In genomic region chr19:17748884-17749638, GRCh38 we compare ENCODE assay signal across 17 cellular contexts. TPM values are rescaled to one million over a fixed set of nuclear protein-coding genes. Genes with fewer than 3 reads are reported as not detected.
DNase-seq lines count a peak whose midpoint lies in the region; ATAC-seq, FAIRE-seq and TF ChIP-seq lines count a peak whose summit lies in the region.
"Had no signal": no experiment of that assay in that cellular context is flagged by ENCODE, and none has a peak within 500 bp of the region (broad histone marks: within the 10 kb centered on the region; RNA-seq: fewer than 3 reads in every experiment).

No MANE protein-coding gene starts in this region.

- H3K4me3 Mint-ChIP-seq in activated CD8-positive, alpha-beta T cell treated with anti-CD3 and anti-CD28 coated beads, Interleukin-2, amount 10 ng/mL, durations not matched to agents 7 days and 5 days, result peak overlapping the region; percentile 94

- TF ChIP-seq POLR2A in A549 (IDR thresholded peaks at IDR 0.05; ENCODE audit: low read length) (no peak), esophagus squamous epithelium (IDR thresholded peaks at IDR 0.05) (no peak)

- H3K4me3 ChIP-seq in A549 (no peak overlapping the region), DND-41 (ENCODE audit: low read depth in 1 of 2, low read length in 2 of 2) (peak overlapping the region in 1 of 2 experiments; percentile 95; a peak in 2 of 4 replicates), HAP-1 (no peak overlapping the region; the same call in 1 of the 2 replicates), esophagus squamous epithelium (no peak overlapping the region)
- H3K4me3 ChIP-seq: coronary artery had no signal

- intact Hi-C loops in esophagus squamous epithelium (cut with DNase I), result no loop called here

- peaks cover 7% of the 10 kb centered on the region; the same call in 1 of the 2 replicates for H4K20me1 ChIP-seq in DND-41 (ENCODE audit: insufficient read depth, low read length)

- TF ChIP-seq CTCF in A549 (IDR thresholded peaks at IDR 0.05), result no peak
- no peak for TF ChIP-seq CTCF in DND-41 (IDR thresholded peaks at IDR 0.05; ENCODE audit: borderline replicate concordance, extremely low read depth, low read length, poor library complexity, severe bottlenecking)
- no peak for TF ChIP-seq CTCF in esophagus squamous epithelium (IDR thresholded peaks at IDR 0.05)

- POLR2A ChIA-PET in A549 (lab: Yijun Ruan, JAX), result no interaction called here
- POLR2A ChIA-PET in activated CD8-positive, alpha-beta T cell treated with anti-CD3 and anti-CD28 coated beads, Interleukin-2, amount 10 ng/mL, durations not matched to agents 7 days and 5 days (lab: Charles Lee), result no interaction called here

- no peaks in the 10 kb centered on the region for H3K27me3 Mint-ChIP-seq in activated CD8-positive, alpha-beta T cell treated with anti-CD3 and anti-CD28 coated beads, Interleukin-2, amount 10 ng/mL, durations not matched to agents 7 days and 5 days (ENCODE audit: low read depth)

- no peak for TF ChIP-seq EP300 in A549 (IDR thresholded peaks at IDR 0.05)

- peaks cover 13% of the 10 kb centered on the region for H3K36me3 Mint-ChIP-seq in activated CD8-positive, alpha-beta T cell treated with anti-CD3 and anti-CD28 coated beads, Interleukin-2, amount 10 ng/mL, durations not matched to agents 7 days and 5 days (ENCODE audit: low read depth)

- H3K4me2 ChIP-seq in A549, result peak overlapping the region; percentile 31; the same call in 2 of the 3 replicates
- peak overlapping the region; percentile 71 for H3K4me2 ChIP-seq in DND-41 (ENCODE audit: insufficient read depth, low read length)

- no peak overlapping the region for H2AFZ ChIP-seq in DND-41 (ENCODE audit: low read depth, low read length)

- H3K4me1 ChIP-seq in A549 (peaks cover 8% of the 10 kb centered on the region; the same call in 1 of the 3 replicates), DND-41 (ENCODE audit: insufficient read depth, low read length) (peaks cover 60% of the 10 kb centered on the region), HAP-1 (no peaks in the 10 kb centered on the region), esophagus squamous epithelium (peaks cover 3 to 19% (median 4%) of the 10 kb centered on the region in 3 donors)

- no peaks in the 10 kb centered on the region for H3K9me3 Mint-ChIP-seq in activated CD8-positive, alpha-beta T cell treated with anti-CD3 and anti-CD28 coated beads, Interleukin-2, amount 10 ng/mL, durations not matched to agents 7 days and 5 days (ENCODE audit: insufficient read depth)

- TF ChIP-seq RAD21 in A549 (conservative IDR thresholded peaks at IDR 0.05 in 1 of 2, IDR thresholded peaks at IDR 0.05 in 1 of 2), result no peak

- H3K9ac ChIP-seq in DND-41 (ENCODE audit: low read depth, low read length), result peak overlapping the region; percentile 67

- peaks cover 15% of the 10 kb centered on the region for H3K36me3 ChIP-seq in DND-41 (ENCODE audit: insufficient read depth, low read length)
- H3K36me3 ChIP-seq in HAP-1 (replicated peaks), result no peaks in the 10 kb centered on the region
- H3K36me3 ChIP-seq in esophagus squamous epithelium, result no peaks in the 10 kb centered on the region

- DNase-seq in A549 (ENCODE audit: low read depth in 1 of 2, low spot score in 1 of 2) (no peak), DND-41 (no peak), HAP-1 (ENCODE audit: low spot score in 2 of 2) (no peak), kidney tubule cell (ENCODE audit: low spot score) (no peak), MV-4-11 (lab: John Stamatoyannopoulos, UW) (no peak), esophagus squamous epithelium (lab: John Stamatoyannopoulos, UW) (no peak)
- no peak for DNase-seq in activated CD8-positive, alpha-beta T cell treated with anti-CD3 and anti-CD28 coated beads, Interleukin-2, amount 10 ng/mL, durations not matched to agents 7 days and 5 days
- DNase-seq: activated CD4-positive, CD25-positive, alpha-beta regulatory T cell treated with anti-CD3 and anti-CD28 coated beads, Interleukin-2, amount 50 U/mL, for 72 hours; IMR-90; mesendoderm; NCI-H1436 treated with DMSO at 0.1 percent for 48 hours had no signal

- 81% methylated on average over 6 of the region's 6 CpGs for WGBS in A549 (ENCODE audit: missing lambda C conversion rate)
- WGBS in esophagus squamous epithelium, 2 donors, result 67 to 69% methylated on average over 4 to 6 of the region's 6 CpGs

- CTCF ChIA-PET in A549 (lab: Yijun Ruan, JAX), result interaction anchor here (1.8 to 5.9 kb wide), 2 partner anchors 17 kb away, joined by 9 to 29 read pairs; no protein-coding TSS in a partner anchor
- CTCF ChIA-PET in activated CD8-positive, alpha-beta T cell treated with anti-CD3 and anti-CD28 coated beads, Interleukin-2, amount 10 ng/mL, durations not matched to agents 7 days and 5 days (lab: Charles Lee), result no interaction called here

- in situ Hi-C loops in HAP-1 (cut with MboI; ENCODE audit: low sequenced_read_pairs), result no loop called here

- peaks cover 62% of the 10 kb centered on the region for H3K79me2 ChIP-seq in DND-41 (ENCODE audit: insufficient read depth, low read length)

- FAIRE-seq in A549 (lab: Jason Lieb, UNC), result no peak
- FAIRE-seq: G401.6 had no signal

- H3K27me3 ChIP-seq in DND-41 (ENCODE audit: insufficient read depth, low read length, poor library complexity), result no peaks in the 10 kb centered on the region
- H3K27me3 ChIP-seq in layer of hippocampus (ENCODE audit: control insufficient read depth, insufficient read depth, low read length), result no peaks in the 10 kb centered on the region
- H3K27me3 ChIP-seq in HAP-1 (ENCODE audit: low read depth), result no peaks in the 10 kb centered on the region
- peaks cover 0 to 30% (median 0%) of the 10 kb centered on the region in 4 donors for H3K27me3 ChIP-seq in esophagus squamous epithelium

- H3K27ac ChIP-seq in A549 (peak overlapping the region in 1 of 2 experiments; percentile 47; a peak in 2 of 6 replicates), DND-41 (ENCODE audit: low read length) (peak overlapping the region; percentile 87), layer of hippocampus (ENCODE audit: low read depth, low read length) (peak overlapping the region; percentile 88), esophagus squamous epithelium (no peak overlapping the region)
- H3K27ac ChIP-seq: coronary artery had no signal

- peak overlapping the region; percentile 77 for H3K27ac Mint-ChIP-seq in activated CD8-positive, alpha-beta T cell treated with anti-CD3 and anti-CD28 coated beads, Interleukin-2, amount 10 ng/mL, durations not matched to agents 7 days and 5 days

- peaks cover 58% of the 10 kb centered on the region for H3K4me1 Mint-ChIP-seq in activated CD8-positive, alpha-beta T cell treated with anti-CD3 and anti-CD28 coated beads, Interleukin-2, amount 10 ng/mL, durations not matched to agents 7 days and 5 days (ENCODE audit: low read depth)

- ATAC-seq in A549 (no peak), DND-41 (ENCODE audit: insufficient read depth, low read depth) (no peak)
- ATAC-seq in activated CD8-positive, alpha-beta T cell treated with anti-CD3 and anti-CD28 coated beads, Interleukin-2, amount 10 ng/mL, durations not matched to agents 7 days and 5 days, result no peak

- H3K9me3 ChIP-seq in A549 (no peaks in the 10 kb centered on the region), DND-41 (ENCODE audit: insufficient read depth, low read length, severe bottlenecking) (no peaks in the 10 kb centered on the region), HAP-1 (no peaks in the 10 kb centered on the region), esophagus squamous epithelium (no peaks in the 10 kb centered on the region)

TF ChIP-seq in A549, 52 proteins besides CTCF, POLR2A, EP300 and RAD21 (continues in another document):
- no peak for TF ChIP-seq HES2 (IDR thresholded peaks at IDR 0.05)
- TF ChIP-seq TFCP2L1 (CRISPR knock-in tag; IDR thresholded peaks at IDR 0.05), result no peak
- no peak for TF ChIP-seq HOXB13 (CRISPR knock-in tag; IDR thresholded peaks at IDR 0.05; ENCODE audit: low read depth)
- no peak for TF ChIP-seq CBX8 (IDR thresholded peaks at IDR 0.05)
- TF ChIP-seq TP53 (CRISPR knock-in tag; IDR thresholded peaks at IDR 0.05), result no peak

RNA-seq across cellular contexts. Expression of gene FCHO1, which starts 2.2 kb away (rescaled TPM):
- polyA plus RNA-seq in A549 (2011; rRNA removed), result 1.7 and 2.2 TPM in 2 replicates
- 4.2 and 6.1 TPM in 2 replicates for polyA plus RNA-seq in A549 (2012; cell fraction: cytosol; rRNA removed)
- polyA plus RNA-seq in A549 (2012; cell fraction: nucleus; rRNA removed), result 9.9 and 11.3 TPM in 2 replicates
- polyA plus RNA-seq in A549 (2017; fragmentation: RNase III; extraction: RNeasy Plus Mini Kit Qiagen cat#74134 plus additional on column Dnase treatment), result 13.1 to 14.3 TPM (median 13.6 TPM) in 3 replicates
- 3.3 and 4.6 TPM in 2 replicates for polyA minus RNA-seq in A549 (2011; rRNA and poly(A)+ RNA removed)
- total RNA-seq in activated CD8-positive, alpha-beta T cell treated with anti-CD3 and anti-CD28 coated beads, Interleukin-2, amount 10 ng/mL, durations not matched to agents 7 days and 5 days, result 10 to 100 TPM; 55.0 to 58.1 TPM
- 1 to 10 TPM in 3 of 4 donors, under 1 TPM in 1; 0.76 to 3.5 (median 2.6) TPM for total RNA-seq in esophagus squamous epithelium

RNA-seq across cellular contexts. Expression of gene MAP1S, which starts 29.8 kb away (rescaled TPM):
- polyA plus RNA-seq in A549 (2011; rRNA removed), result 8.3 and 10.6 TPM in 2 replicates
- 29.2 and 30.3 TPM in 2 replicates for polyA plus RNA-seq in A549 (2012; cell fraction: cytosol; rRNA removed)
- polyA plus RNA-seq in A549 (2012; cell fraction: nucleus; rRNA removed), result 56.0 and 85.3 TPM in 2 replicates
- 23.2 to 26.9 TPM (median 26.4 TPM) in 3 replicates for polyA plus RNA-seq in A549 (2017; fragmentation: RNase III; extraction: RNeasy Plus Mini Kit Qiagen cat#74134 plus additional on column Dnase treatment)
- polyA minus RNA-seq in A549 (2011; rRNA and poly(A)+ RNA removed), result 19.2 and 23.6 TPM in 2 replicates
- total RNA-seq in activated CD8-positive, alpha-beta T cell treated with anti-CD3 and anti-CD28 coated beads, Interleukin-2, amount 10 ng/mL, durations not matched to agents 7 days and 5 days, result 10 to 100 TPM; 79.0 to 83.8 TPM
- 10 to 100 TPM in 3 of 4 donors, 1 to 10 TPM in 1; 4.8 to 16.3 (median 11.4) TPM for total RNA-seq in esophagus squamous epithelium

RNA-seq across cellular contexts. Expression of gene B3GNT3, which starts 45.9 kb away (rescaled TPM):
- 2.7 and 4.8 TPM in 2 replicates for polyA plus RNA-seq in A549 (2011; rRNA removed)
- 0.61 and 0.80 TPM in 2 replicates for polyA plus RNA-seq in A549 (2012; cell fraction: cytosol; rRNA removed)
- polyA plus RNA-seq in A549 (2012; cell fraction: nucleus; rRNA removed), result 2.0 and 2.8 TPM in 2 replicates
- polyA plus RNA-seq in A549 (2017; fragmentation: RNase III; extraction: RNeasy Plus Mini Kit Qiagen cat#74134 plus additional on column Dnase treatment), result 1.6 to 2.4 TPM (median 1.8 TPM) in 3 replicates
- 3.0 and 3.3 TPM in 2 replicates for polyA minus RNA-seq in A549 (2011; rRNA and poly(A)+ RNA removed)
- total RNA-seq in activated CD8-positive, alpha-beta T cell treated with anti-CD3 and anti-CD28 coated beads, Interleukin-2, amount 10 ng/mL, durations not matched to agents 7 days and 5 days, result under 1 TPM in 1 of 2 experiments, not detected in 1; 0.13 TPM
- total RNA-seq in esophagus squamous epithelium, result 10 to 100 TPM; 11.6 to 23.5 (median 21.2) TPM
- total RNA-seq: IMR-90, pulmonary artery endothelial cell, SK-MEL-5 had no signal
- polyA plus RNA-seq: BJ, IMR-90 had no signal

Comparison
In these comparisons a context has a peak if more than half of its experiments do, and no peak if none do; other contexts are left out.
1. H3K27ac ChIP-seq: peak in DND-41 (single experiment) and layer of hippocampus (single experiment); none in esophagus squamous epithelium (0 of 4).
2. RNA of gene FCHO1, which starts 2.2 kb away (total RNA-seq): 55.0 to 58.1 TPM in activated CD8-positive, alpha-beta T cell treated with anti-CD3 and anti-CD28 coated beads, Interleukin-2, amount 10 ng/mL, durations not matched to agents 7 days and 5 days; 0.76 to 3.5 TPM in esophagus squamous epithelium; every median in the first group is over 10 times any median in the second.
3. RNA of gene MAP1S, which starts 29.8 kb away (total RNA-seq): 79.0 to 83.8 TPM in activated CD8-positive, alpha-beta T cell treated with anti-CD3 and anti-CD28 coated beads, Interleukin-2, amount 10 ng/mL, durations not matched to agents 7 days and 5 days; 4.8 to 16.3 TPM in esophagus squamous epithelium; every median in the first group is over 4 times any median in the second.
4. RNA of gene B3GNT3, which starts 45.9 kb away (total RNA-seq): 11.6 to 23.5 TPM in esophagus squamous epithelium; 0.13 TPM in activated CD8-positive, alpha-beta T cell treated with anti-CD3 and anti-CD28 coated beads, Interleukin-2, amount 10 ng/mL, durations not matched to agents 7 days and 5 days; every median in the first group is over 10 times any median in the second.